ENCODE assay signal across 18 cellular contexts in genomic region chr3:3074551-3075257, GRCh38. TPM values are rescaled to one million over a fixed set of nuclear protein-coding genes. Genes with fewer than 3 reads are reported as not detected.
DNase-seq lines count a peak whose midpoint lies in the region; ATAC-seq and TF ChIP-seq lines count a peak whose summit lies in the region.
"Had no signal": no experiment of that assay in that cellular context is flagged by ENCODE, and none has a peak within 500 bp of the region (broad histone marks: within the 10 kb centered on the region; RNA-seq: fewer than 3 reads in every experiment).

No MANE protein-coding gene starts in this region.

- peak; percentile 74 for ATAC-seq in GM18519 (IDR thresholded peaks at IDR 0.05; ENCODE audit: low FRiP score, unreplicated experiment)
- ATAC-seq in GM21390 (IDR thresholded peaks at IDR 0.05; ENCODE audit: unreplicated experiment) = peak; percentile 66
- ATAC-seq in HG02884 (IDR thresholded peaks at IDR 0.05; ENCODE audit: unreplicated experiment) = peak; percentile 86
- no peak for ATAC-seq in GM21528 (IDR thresholded peaks at IDR 0.05; ENCODE audit: low FRiP score, unreplicated experiment)

- H4K20me1 ChIP-seq in PC-9 (ENCODE audit: insufficient read depth) = no peaks in the 10 kb centered on the region

- no peaks in the 10 kb centered on the region for H3K4me1 ChIP-seq in PC-9 (replicated peaks; ENCODE audit: insufficient read depth)
- H3K4me1 ChIP-seq: suprapubic skin had no signal

- DNase-seq in SK-MEL-5 (ENCODE audit: low read depth, low spot score) (peak; percentile 54), NOMO-1 treated with DMSO at 0.1 percent for 48 hours (lab: John Stamatoyannopoulos, UW; ENCODE audit: unreplicated experiment) (no peak), T-helper 9 cell (no peak), PC-9 (no peak)
- DNase-seq: effector CD4-positive, alpha-beta T cell; Kasumi-1; naive B cell; NCI-H1694; NCI-H510A; stimulated activated CD4-positive, alpha-beta T cell treated with anti-CD3 and anti-CD28 coated beads, Interleukin-12 subunit alpha, Interleukin-12 subunit beta, amount 100 ng/mL, for 4 hours; SW 1271 had no signal

- intact Hi-C loops in PC-9 (cut with micrococcal nuclease; ENCODE audit: unreplicated experiment) = no loop called here

- in situ Hi-C loops in SK-MEL-5 (cut with HindIII; ENCODE audit: low pct_unique_long_range_greater_than_20kb, low sequenced_read_pairs) = no loop called here

- H2AFZ ChIP-seq in PC-9 = no peak overlapping the region

- H3K27me3 ChIP-seq in PC-9 (ENCODE audit: insufficient read depth, low read depth) = peaks cover 7% of the 10 kb centered on the region; the same call in 1 of the 2 replicates
- H3K27me3 ChIP-seq: cardiac muscle cell, suprapubic skin had no signal

- no peak for TF ChIP-seq CTCF in PC-9 (conservative IDR thresholded peaks at IDR 0.05)

- H3F3A ChIP-seq in PC-9 (ENCODE audit: insufficient read depth, low read depth) = no peaks in the 10 kb centered on the region

- no peaks in the 10 kb centered on the region for H3K9me2 ChIP-seq in PC-9 (ENCODE audit: insufficient read depth)

- no TSS peak for BruUV-seq in PC-9 (replicated peaks; lab: Mats Ljungman, UMichigan)

- H3K4me2 ChIP-seq in PC-9 = no peak overlapping the region

- no peaks in the 10 kb centered on the region for H3K9me3 ChIP-seq in PC-9 (ENCODE audit: insufficient read depth, low read depth)
- H3K9me3 ChIP-seq: suprapubic skin had no signal

- no peak overlapping the region for H3K27ac ChIP-seq in PC-9
- H3K27ac ChIP-seq: cardiac muscle cell, suprapubic skin had no signal

- no peaks in the 10 kb centered on the region for H3K79me2 ChIP-seq in PC-9 (ENCODE audit: low read depth)

- POLR2A ChIA-PET in PC-9 (lab: Charles Lee; ENCODE audit: unreplicated experiment) = no interaction called here

- H3K36me3 ChIP-seq in PC-9 (ENCODE audit: low read depth) = no peaks in the 10 kb centered on the region
- H3K36me3 ChIP-seq: cardiac muscle cell, suprapubic skin had no signal

- CTCF ChIA-PET in PC-9 (lab: Charles Lee) = no interaction called here

- no peak overlapping the region for H3K4me3 ChIP-seq in PC-9
- H3K4me3 ChIP-seq: cardiac muscle cell, suprapubic skin had no signal

RNA-seq across cellular contexts. Expression of gene IL5RA, which starts 35.5 kb away (rescaled TPM):
- not detected in 2 replicates for total RNA-seq in SK-MEL-5 (2014; rRNA removed; shearing (Covaris generic))
- polyA plus RNA-seq in SK-MEL-5 (2015; cell fraction: cytosol; rRNA removed) = 0.05 TPM in 1 of 2 replicates, not detected in the other
- not detected in 2 replicates for polyA plus RNA-seq in SK-MEL-5 (2015; cell fraction: nucleus; rRNA removed)
- not detected in 2 replicates for total RNA-seq in PC-9 (2021)
- total RNA-seq: cardiac muscle cell, pulmonary artery endothelial cell had no signal
- polyA plus RNA-seq: cardiac muscle cell had no signal

RNA-seq across cellular contexts. Expression of gene TRNT1, which starts 52.0 kb away (rescaled TPM):
- 45.6 and 52.0 TPM in 2 replicates for total RNA-seq in SK-MEL-5 (2014; rRNA removed; shearing (Covaris generic))
- 23.4 and 31.4 TPM in 2 replicates for polyA plus RNA-seq in SK-MEL-5 (2015; cell fraction: cytosol; rRNA removed)
- 89.1 and 93.3 TPM in 2 replicates for polyA plus RNA-seq in SK-MEL-5 (2015; cell fraction: nucleus; rRNA removed)
- total RNA-seq in PC-9 (2021) = 21.2 and 22.5 TPM in 2 replicates
